Comparison of ENCODE assay signal across 8 cellular contexts in the genomic region with DNA sequence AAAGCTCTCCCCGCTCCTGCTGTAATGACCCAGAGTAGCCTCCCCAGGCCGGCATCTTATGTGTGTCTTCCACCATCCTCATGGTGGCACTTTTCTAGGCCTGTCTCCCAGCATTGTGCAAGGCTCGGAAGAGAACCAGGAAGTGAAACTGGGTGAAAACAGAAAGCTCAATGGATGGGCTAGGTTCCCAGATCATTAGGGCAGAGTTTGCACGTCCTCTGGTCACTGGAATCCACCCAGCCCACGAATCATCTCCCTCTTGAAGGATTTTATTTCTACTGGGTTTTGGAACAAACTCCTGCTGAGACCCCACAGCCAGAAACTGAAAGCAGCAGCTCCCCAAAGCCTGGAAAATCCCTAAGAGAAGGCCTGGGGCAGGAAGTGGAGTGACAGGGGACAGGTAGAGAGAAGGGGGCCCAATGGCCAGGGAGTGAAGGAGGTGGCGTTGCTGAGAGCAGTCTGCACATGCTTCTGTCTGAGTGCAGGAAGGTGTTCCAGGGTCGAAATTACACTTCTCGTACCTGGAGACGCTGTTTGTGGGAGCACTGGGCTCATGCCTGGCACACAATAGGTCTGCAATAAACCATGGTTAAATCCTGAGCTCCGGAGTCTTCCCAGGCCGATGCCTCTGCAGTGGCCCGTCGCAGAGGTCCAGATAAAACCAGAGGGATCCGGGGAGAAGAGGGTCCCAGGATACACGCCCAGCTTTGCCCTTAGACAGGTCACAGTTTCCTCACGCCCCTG. TPM values are rescaled to one million over a fixed set of nuclear protein-coding genes. Genes with fewer than 3 reads are reported as not detected.
DNase-seq lines count a peak whose midpoint lies in the region; ATAC-seq and TF ChIP-seq lines count a peak whose summit lies in the region.

No MANE protein-coding gene starts in this region.

- H3K36me3 Mint-ChIP-seq in nephron progenitor cell (ENCODE audit: low read depth): no peaks in the 10 kb centered on the region

- H3K4me3 Mint-ChIP-seq in nephron progenitor cell: no peak overlapping the region

- peak; percentile 26 for ATAC-seq in omental fat pad (ENCODE audit: low FRiP score)
- no peak for ATAC-seq in GM18511 (IDR thresholded peaks at IDR 0.05; ENCODE audit: unreplicated experiment)

- H3K9me3 Mint-ChIP-seq in nephron progenitor cell: no peaks in the 10 kb centered on the region

- peaks cover 16% of the 10 kb centered on the region for H3K27me3 Mint-ChIP-seq in nephron progenitor cell (ENCODE audit: low read depth, poor library complexity)

- H3K4me1 Mint-ChIP-seq in nephron progenitor cell: peaks cover 64% of the 10 kb centered on the region

- H3K4me3 ChIP-seq in fibroblast of mammary gland (ENCODE audit: control insufficient read depth, low read depth, low read length): no peak overlapping the region

- H3K27ac Mint-ChIP-seq in nephron progenitor cell: no peak overlapping the region

- peak; percentile 66 for DNase-seq in Ammon's horn (ENCODE audit: low spot score)
- DNase-seq in NOMO-1 treated with DMSO at 0.1 percent for 48 hours (lab: John Stamatoyannopoulos, UW; ENCODE audit: unreplicated experiment): peak; percentile 91
- DNase-seq in fibroblast of mammary gland (ENCODE audit: low read depth): peak; percentile 80
- DNase-seq in omental fat pad (ENCODE audit: low spot score): no peak
- no peak for DNase-seq in kidney glomerular epithelial cell (lab: John Stamatoyannopoulos, UW)
- DNase-seq in activated naive CD4-positive, alpha-beta T cell treated with anti-CD3 and anti-CD28 coated beads, Interleukin-2, amount 50 U/mL, for 16 hours: no peak
- no peak for DNase-seq in nephron progenitor cell

- TF ChIP-seq CTCF in fibroblast of mammary gland (conservative IDR thresholded peaks at IDR 0.05; ENCODE audit: control insufficient read depth, insufficient read depth, low read depth, low read length): no peak
- no peak for TF ChIP-seq CTCF in omental fat pad (IDR thresholded peaks at IDR 0.05)
- TF ChIP-seq CTCF in nephron progenitor cell (IDR thresholded peaks at IDR 0.05): no peak

RNA-seq across cellular contexts. Expression of a gene that starts 15.6 kb away (rescaled TPM):
- 100 to 1,000 TPM in 3 of 4 donors, 10 to 100 TPM in 1; 69.3 to 593 (median 113) TPM for total RNA-seq in omental fat pad

RNA-seq across cellular contexts. Expression of a gene that starts 28.6 kb away (rescaled TPM):
- total RNA-seq in omental fat pad: 10 to 100 TPM; 15.9 to 42.2 (median 20.5) TPM

RNA-seq across cellular contexts. Expression of a gene that starts 35.0 kb away (rescaled TPM):
- total RNA-seq in omental fat pad: not detected

Comparison
In these comparisons a context has a peak if more than half of its experiments do, and no peak if none do; other contexts are left out.
1. DNase-seq: peak in Ammon's horn (single experiment), NOMO-1 treated with DMSO at 0.1 percent for 48 hours (single experiment) and fibroblast of mammary gland (single experiment); none in omental fat pad (single experiment), kidney glomerular epithelial cell (single experiment), activated naive CD4-positive, alpha-beta T cell treated with anti-CD3 and anti-CD28 coated beads, Interleukin-2, amount 50 U/mL, for 16 hours (single experiment) and nephron progenitor cell (single experiment).